In genomic region chr19:1745589-1746031, GRCh38 we compare ENCODE assay signal across 15 cellular contexts. TPM values are rescaled to one million over a fixed set of nuclear protein-coding genes. Genes with fewer than 3 reads are reported as not detected.
A peak's percentile ranks its signal among the peaks of the same experiment; 100 is the strongest.
DNase-seq lines count a peak whose midpoint lies in the region; ATAC-seq and TF ChIP-seq lines count a peak whose summit lies in the region.
"Had no signal": no experiment of that assay in that cellular context is flagged by ENCODE, and none has a peak within 500 bp of the region (broad histone marks: within the 10 kb centered on the region; RNA-seq: fewer than 3 reads in every experiment).

No MANE protein-coding gene starts in this region.

- H2BK5ac ChIP-seq in mesendoderm (ENCODE audit: low read length), result no peak overlapping the region

- H3K4ac ChIP-seq in mesendoderm (ENCODE audit: low read depth, low read length), result no peak overlapping the region

- no peak overlapping the region for H4K5ac ChIP-seq in mesendoderm (ENCODE audit: low read length)

- no peak overlapping the region for H2AK5ac ChIP-seq in mesendoderm (ENCODE audit: low read length)

- H4K8ac ChIP-seq in mesendoderm (ENCODE audit: low read depth, low read length), result no peak overlapping the region

- H3K4me1 ChIP-seq in HUES64 (ENCODE audit: insufficient read depth, low read length), result peaks cover 11% of the 10 kb centered on the region; the same call in 1 of the 2 replicates
- peaks cover 19% of the 10 kb centered on the region for H3K4me1 ChIP-seq in ectodermal cell (ENCODE audit: control insufficient read depth, insufficient read depth, low read length)
- H3K4me1 ChIP-seq in mesendoderm (ENCODE audit: control insufficient read depth, low read depth, low read length), result peaks cover 1% of the 10 kb centered on the region
- H3K4me1 ChIP-seq in upper lobe of right lung, result peaks cover 16% of the 10 kb centered on the region

- no peak overlapping the region for H2BK15ac ChIP-seq in mesendoderm (replicated peaks; ENCODE audit: low read depth)

- H3K79me2 ChIP-seq in mesendoderm (ENCODE audit: control insufficient read depth, insufficient read depth, low read length), result no peaks in the 10 kb centered on the region

- H2BK120ac ChIP-seq in mesendoderm (ENCODE audit: low read depth, low read length), result no peak overlapping the region

- H3K9ac ChIP-seq in HUES64 (ENCODE audit: low read depth, low read length) (no peak overlapping the region), mesendoderm (ENCODE audit: low read length) (no peak overlapping the region)

- in situ Hi-C loops in Caki2 (cut with HindIII; ENCODE audit: low pct_unique_long_range_greater_than_20kb, low sequenced_read_pairs), result no loop called here

- H3K4me3 ChIP-seq in HUES64 (ENCODE audit: low read length) (peak overlapping the region; percentile 30), ectodermal cell (ENCODE audit: insufficient read depth, low read depth, low read length) (peak overlapping the region; percentile 13), mesendoderm (ENCODE audit: low read length) (no peak overlapping the region), upper lobe of right lung (no peak overlapping the region)
- H3K4me3 ChIP-seq: left lung, MG63 had no signal

- H3K27ac ChIP-seq in HUES64 (ENCODE audit: low read depth, low read length) (no peak overlapping the region), ectodermal cell (ENCODE audit: insufficient read depth, low read depth, low read length, poor library complexity, severe bottlenecking) (no peak overlapping the region), mesendoderm (ENCODE audit: low read depth, low read length) (no peak overlapping the region), upper lobe of right lung (no peak overlapping the region)
- H3K27ac ChIP-seq: left lung had no signal

- H3K27me3 ChIP-seq in HUES64 (ENCODE audit: insufficient read depth, low read length) (peaks cover 75% of the 10 kb centered on the region), ectodermal cell (ENCODE audit: control insufficient read depth, insufficient read depth, low read length, poor library complexity, severe bottlenecking) (peaks cover 66% of the 10 kb centered on the region), mesendoderm (ENCODE audit: insufficient read depth, low read length, poor library complexity) (peaks cover 48% of the 10 kb centered on the region), upper lobe of right lung (peaks cover 64% of the 10 kb centered on the region)

- no peak overlapping the region for H3K18ac ChIP-seq in mesendoderm (ENCODE audit: low read length)

- H3K79me1 ChIP-seq in mesendoderm (ENCODE audit: low read length), result no peaks in the 10 kb centered on the region

- H3K56ac ChIP-seq in mesendoderm (ENCODE audit: low read length), result peak overlapping the region; percentile 73

- peak; percentile 54 for DNase-seq in Caki2 (ENCODE audit: low read depth)
- DNase-seq in mesendoderm, result peak; percentile 78
- no peak for DNase-seq in SHP77 (lab: John Stamatoyannopoulos, UW)
- DNase-seq in AML-193 (lab: John Stamatoyannopoulos, UW), result no peak
- DNase-seq in upper lobe of right lung, result no peak
- DNase-seq: EL, left lung, MG63, NCI-H2171 treated with DMSO at 0.1 percent for 48 hours had no signal

- intact Hi-C loops in upper lobe of right lung (cut with DNase I), result no loop called here

- no peak for ATAC-seq in HG02852 (IDR thresholded peaks at IDR 0.05; ENCODE audit: unreplicated experiment)
- no peak for ATAC-seq in upper lobe of right lung

- TF ChIP-seq CTCF in upper lobe of right lung (IDR thresholded peaks at IDR 0.05), result no peak

- H3K9me3 ChIP-seq in HUES64 (ENCODE audit: insufficient read depth, low read depth, low read length) (no peaks in the 10 kb centered on the region), ectodermal cell (ENCODE audit: control insufficient read depth, low read length) (no peaks in the 10 kb centered on the region), upper lobe of right lung (no peaks in the 10 kb centered on the region)
- H3K9me3 ChIP-seq: left lung, MG63 had no signal

- no peaks in the 10 kb centered on the region for H3K36me3 ChIP-seq in HUES64 (ENCODE audit: insufficient read depth, low read length)
- no peaks in the 10 kb centered on the region for H3K36me3 ChIP-seq in ectodermal cell (ENCODE audit: control insufficient read depth, insufficient read depth, low read length)
- H3K36me3 ChIP-seq in mesendoderm (ENCODE audit: control insufficient read depth, insufficient read depth, low read length), result no peaks in the 10 kb centered on the region
- H3K36me3 ChIP-seq in upper lobe of right lung, result no peaks in the 10 kb centered on the region
- H3K36me3 ChIP-seq: left lung, MG63 had no signal

- WGBS in HUES64, result 2% methylated on average over 14 of the region's 14 CpGs
- WGBS in ectodermal cell, 2 experiments, result 1% methylated on average over 14 of the region's 14 CpGs
- no CpG with 5 or more reads among the region's 14 CpGs for WGBS in mesendoderm (ENCODE audit: extremely low coverage, insufficient coverage, low lambda C conversion rate)

- H3K4me2 ChIP-seq in mesendoderm (ENCODE audit: low read length), result peak overlapping the region; percentile 52

- H3K23ac ChIP-seq in mesendoderm (ENCODE audit: low read length), result no peak overlapping the region

RNA-seq across cellular contexts. Expression of gene ONECUT3, which starts 7.7 kb away (rescaled TPM):
- not detected in 2 replicates for total RNA-seq in Caki2 (2014; rRNA removed; shearing (Covaris generic); ENCODE audit: low replicate concordance)
- polyA plus RNA-seq in HUES64 (2013, experiment 1 of 2), result 0.05 TPM
- polyA plus RNA-seq in HUES64 (2013, experiment 2 of 2), result 0.13 TPM
- 0.06 TPM for polyA plus RNA-seq in ectodermal cell (2013, experiment 1 of 4)
- polyA plus RNA-seq in ectodermal cell (2013, experiment 2 of 4), result 0.09 TPM
- 0.16 TPM for polyA plus RNA-seq in ectodermal cell (2013, experiment 3 of 4)
- 0.28 TPM for polyA plus RNA-seq in ectodermal cell (2013, experiment 4 of 4)
- not detected for polyA plus RNA-seq in mesendoderm (2013, experiment 1 of 2)
- polyA plus RNA-seq in mesendoderm (2013, experiment 2 of 2), result not detected
- not detected for total RNA-seq in upper lobe of right lung
- total RNA-seq: glomerular endothelial cell, left lung, OCI-LY7 had no signal
- polyA plus RNA-seq: BJ had no signal

Comparison
In these comparisons a context has a peak if more than half of its experiments do, and no peak if none do; other contexts are left out.
1. DNase-seq: peak in Caki2 (single experiment) and mesendoderm (single experiment); none in SHP77 (0 of 2), AML-193 (0 of 2) and upper lobe of right lung (single experiment).
2. H3K4me3 ChIP-seq: peak in HUES64 (single experiment) and ectodermal cell (single experiment); none in mesendoderm (single experiment) and upper lobe of right lung (single experiment).